Comparison of ENCODE assay signal across 11 cellular contexts in genomic region chr1:53134961-53135734, GRCh38. TPM values are rescaled to one million over a fixed set of nuclear protein-coding genes. Genes with fewer than 3 reads are reported as not detected.
A peak's percentile ranks its signal among the peaks of the same experiment; 100 is the strongest.
DNase-seq lines count a peak whose midpoint lies in the region; ATAC-seq, FAIRE-seq and TF ChIP-seq lines count a peak whose summit lies in the region.
"Had no signal": no experiment of that assay in that cellular context is flagged by ENCODE, and none has a peak within 500 bp of the region (broad histone marks: within the 10 kb centered on the region; RNA-seq: fewer than 3 reads in every experiment).

No MANE protein-coding gene starts in this region.

- intact Hi-C loops in pancreas (cut with DNase I) = no loop called here
- intact Hi-C loops in ascending aorta (cut with DNase I) = no loop called here

- H3K4me1 ChIP-seq in pancreas (no peaks in the 10 kb centered on the region), ascending aorta (peaks cover 0 to 3% of the 10 kb centered on the region in 2 donors)

- H3K27me3 ChIP-seq in pancreas = no peaks in the 10 kb centered on the region
- H3K27me3 ChIP-seq in ascending aorta = no peaks in the 10 kb centered on the region

- no peak for FAIRE-seq in pancreas (lab: Jason Lieb, UNC)

- H3K9me3 ChIP-seq in pancreas (no peaks in the 10 kb centered on the region), ascending aorta (peaks cover 0 to 5% of the 10 kb centered on the region in 2 donors)

- TF ChIP-seq CTCF in pancreas (IDR thresholded peaks at IDR 0.05) (no peak), ascending aorta (IDR thresholded peaks at IDR 0.05) (no peak)

- no peak overlapping the region for H3K4me3 ChIP-seq in pancreas
- no peak overlapping the region for H3K4me3 ChIP-seq in ascending aorta

- WGBS in pancreas, 2 donors = 74 to 75% methylated on average over 23 of the region's 23 CpGs

- ATAC-seq in pancreas (peak in 3 of 4 donors; percentile 37 to 66 (median 39)), GM19455 (IDR thresholded peaks at IDR 0.05; ENCODE audit: unreplicated experiment) (no peak), GM18517 (IDR thresholded peaks at IDR 0.05; ENCODE audit: unreplicated experiment) (no peak)
- ATAC-seq: activated T-helper 17 cell treated with anti-CD3 and anti-CD28 coated beads, Interleukin-2, amount 50 U/mL, for 72 hours had no signal

- DNase-seq in H4 (ENCODE audit: low spot score) (peak; percentile 90), SHP77 (lab: John Stamatoyannopoulos, UW) (peak; percentile 19 to 67), glomerular visceral epithelial cell (ENCODE audit: extremely low spot score) (peak; percentile 38), pancreas (no peak), ascending aorta (ENCODE audit: low spot score in 2 of 2) (no peak), NCI-H1436 (lab: John Stamatoyannopoulos, UW) (no peak)
- DNase-seq: naive B cell had no signal

- H3K36me3 ChIP-seq in pancreas = no peaks in the 10 kb centered on the region
- H3K36me3 ChIP-seq in ascending aorta = no peaks in the 10 kb centered on the region

- H3K27ac ChIP-seq in pancreas = no peak overlapping the region
- H3K27ac ChIP-seq in ascending aorta = peak overlapping the region in 1 of 2 donors; percentile 15

RNA-seq across cellular contexts. Expression of gene SLC1A7, which starts 7.3 kb away (rescaled TPM):
- total RNA-seq in H4 (2014; rRNA removed; shearing (Covaris generic)) = 0.60 and 2.4 TPM in 2 replicates
- not detected for total RNA-seq in pancreas
- under 1 TPM; 0.15 to 0.35 TPM for polyA plus RNA-seq in pancreas
- total RNA-seq in ascending aorta = not detected
- total RNA-seq: activated T-helper 17 cell treated with anti-CD3 and anti-CD28 coated beads, Interleukin-2, amount 50 U/mL, for 72 hours; T-helper 1 cell treated with Interleukin-12 subunit alpha and Interleukin-12 subunit beta and Interleukin-4 antibody, amounts not matched to agents 30 ng/mL and 1 ng/mL, for 36 hours had no signal

Comparison
In these comparisons a context has a peak if more than half of its experiments do, and no peak if none do; other contexts are left out.
1. DNase-seq: peak in H4 (single experiment), SHP77 (2 of 2) and glomerular visceral epithelial cell (single experiment); none in pancreas (0 of 6), ascending aorta (0 of 2) and NCI-H1436 (single experiment).
2. ATAC-seq: peak in pancreas (3 of 4); none in GM19455 (single experiment) and GM18517 (single experiment).